1 cellular context compared by ENCODE assay signal in the genomic region with DNA sequence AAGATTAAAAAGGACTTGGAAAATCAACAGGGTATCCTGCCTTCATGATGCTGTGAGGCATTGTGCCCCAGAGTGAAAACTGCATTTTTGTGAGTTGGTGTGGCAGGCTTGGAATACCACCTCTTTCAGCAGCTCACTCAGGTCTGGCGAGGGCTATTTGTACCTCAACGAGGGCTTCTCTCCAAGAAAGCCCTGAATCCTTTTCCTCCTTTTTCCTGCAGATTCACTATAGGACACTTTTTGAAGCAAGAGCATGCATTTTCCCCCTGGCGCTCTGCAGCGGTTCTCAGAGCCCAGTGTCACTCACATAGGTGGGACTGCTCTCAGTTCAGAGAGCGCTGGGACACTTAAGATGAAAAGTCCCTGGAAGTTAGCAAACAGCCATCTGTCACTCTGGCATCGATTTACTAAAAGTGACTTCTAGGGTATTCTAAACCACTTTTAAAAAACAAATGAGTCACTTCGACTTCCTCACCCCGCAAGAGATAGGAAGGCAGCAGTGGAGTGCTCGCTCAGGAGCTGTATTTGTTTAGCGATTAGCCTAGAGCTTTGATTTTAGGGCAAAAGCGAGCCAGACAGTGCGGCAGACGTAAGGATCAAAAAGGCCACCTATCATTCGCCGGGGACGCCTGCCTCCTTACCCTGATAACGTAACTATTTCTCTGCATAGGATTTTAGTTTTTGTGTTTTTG.
TF ChIP-seq lines count a peak whose summit lies in the region.

No MANE protein-coding gene starts in this region.

TF ChIP-seq in HepG2, 621 proteins besides CTCF, POLR2A, EP300 and RAD21 (continued from another document and continues in another):
- TF ChIP-seq ZNF10 (CRISPR knock-in tag; IDR thresholded peaks at IDR 0.05; ENCODE audit: borderline replicate concordance, low read depth), result no peak
- no peak for TF ChIP-seq ZNF670 (CRISPR knock-in tag; IDR thresholded peaks at IDR 0.05; ENCODE audit: borderline replicate concordance)
- TF ChIP-seq, protein P1, sequence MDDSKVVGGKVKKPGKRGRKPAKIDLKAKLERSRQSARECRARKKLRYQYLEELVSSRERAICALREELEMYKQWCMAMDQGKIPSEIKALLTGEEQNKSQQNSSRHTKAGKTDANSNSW (CRISPR knock-in tag; IDR thresholded peaks at IDR 0.05; ENCODE audit: borderline replicate concordance), result no peak
- no peak for TF ChIP-seq EEA1 (CRISPR knock-in tag; IDR thresholded peaks at IDR 0.05; ENCODE audit: borderline replicate concordance)
- TF ChIP-seq, protein P2, sequence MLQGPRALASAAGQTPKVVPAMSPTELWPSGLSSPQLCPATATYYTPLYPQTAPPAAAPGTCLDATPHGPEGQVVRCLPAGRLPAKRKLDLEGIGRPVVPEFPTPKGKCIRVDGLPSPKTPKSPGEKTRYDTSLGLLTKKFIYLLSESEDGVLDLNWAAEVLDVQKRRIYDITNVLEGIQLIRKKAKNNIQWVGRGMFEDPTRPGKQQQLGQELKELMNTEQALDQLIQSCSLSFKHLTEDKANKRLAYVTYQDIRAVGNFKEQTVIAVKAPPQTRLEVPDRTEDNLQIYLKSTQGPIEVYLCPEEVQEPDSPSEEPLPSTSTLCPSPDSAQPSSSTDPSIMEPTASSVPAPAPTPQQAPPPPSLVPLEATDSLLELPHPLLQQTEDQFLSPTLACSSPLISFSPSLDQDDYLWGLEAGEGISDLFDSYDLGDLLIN (CRISPR knock-in tag; IDR thresholded peaks at IDR 0.05; ENCODE audit: borderline replicate concordance), result no peak
- TF ChIP-seq ZNF619 (CRISPR knock-in tag; IDR thresholded peaks at IDR 0.05), result no peak
- no peak for TF ChIP-seq WIZ (CRISPR knock-in tag; IDR thresholded peaks at IDR 0.05)
- TF ChIP-seq, protein P3, sequence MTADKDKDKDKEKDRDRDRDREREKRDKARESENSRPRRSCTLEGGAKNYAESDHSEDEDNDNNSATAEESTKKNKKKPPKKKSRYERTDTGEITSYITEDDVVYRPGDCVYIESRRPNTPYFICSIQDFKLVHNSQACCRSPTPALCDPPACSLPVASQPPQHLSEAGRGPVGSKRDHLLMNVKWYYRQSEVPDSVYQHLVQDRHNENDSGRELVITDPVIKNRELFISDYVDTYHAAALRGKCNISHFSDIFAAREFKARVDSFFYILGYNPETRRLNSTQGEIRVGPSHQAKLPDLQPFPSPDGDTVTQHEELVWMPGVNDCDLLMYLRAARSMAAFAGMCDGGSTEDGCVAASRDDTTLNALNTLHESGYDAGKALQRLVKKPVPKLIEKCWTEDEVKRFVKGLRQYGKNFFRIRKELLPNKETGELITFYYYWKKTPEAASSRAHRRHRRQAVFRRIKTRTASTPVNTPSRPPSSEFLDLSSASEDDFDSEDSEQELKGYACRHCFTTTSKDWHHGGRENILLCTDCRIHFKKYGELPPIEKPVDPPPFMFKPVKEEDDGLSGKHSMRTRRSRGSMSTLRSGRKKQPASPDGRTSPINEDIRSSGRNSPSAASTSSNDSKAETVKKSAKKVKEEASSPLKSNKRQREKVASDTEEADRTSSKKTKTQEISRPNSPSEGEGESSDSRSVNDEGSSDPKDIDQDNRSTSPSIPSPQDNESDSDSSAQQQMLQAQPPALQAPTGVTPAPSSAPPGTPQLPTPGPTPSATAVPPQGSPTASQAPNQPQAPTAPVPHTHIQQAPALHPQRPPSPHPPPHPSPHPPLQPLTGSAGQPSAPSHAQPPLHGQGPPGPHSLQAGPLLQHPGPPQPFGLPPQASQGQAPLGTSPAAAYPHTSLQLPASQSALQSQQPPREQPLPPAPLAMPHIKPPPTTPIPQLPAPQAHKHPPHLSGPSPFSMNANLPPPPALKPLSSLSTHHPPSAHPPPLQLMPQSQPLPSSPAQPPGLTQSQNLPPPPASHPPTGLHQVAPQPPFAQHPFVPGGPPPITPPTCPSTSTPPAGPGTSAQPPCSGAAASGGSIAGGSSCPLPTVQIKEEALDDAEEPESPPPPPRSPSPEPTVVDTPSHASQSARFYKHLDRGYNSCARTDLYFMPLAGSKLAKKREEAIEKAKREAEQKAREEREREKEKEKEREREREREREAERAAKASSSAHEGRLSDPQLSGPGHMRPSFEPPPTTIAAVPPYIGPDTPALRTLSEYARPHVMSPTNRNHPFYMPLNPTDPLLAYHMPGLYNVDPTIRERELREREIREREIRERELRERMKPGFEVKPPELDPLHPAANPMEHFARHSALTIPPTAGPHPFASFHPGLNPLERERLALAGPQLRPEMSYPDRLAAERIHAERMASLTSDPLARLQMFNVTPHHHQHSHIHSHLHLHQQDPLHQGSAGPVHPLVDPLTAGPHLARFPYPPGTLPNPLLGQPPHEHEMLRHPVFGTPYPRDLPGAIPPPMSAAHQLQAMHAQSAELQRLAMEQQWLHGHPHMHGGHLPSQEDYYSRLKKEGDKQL (CRISPR knock-in tag; IDR thresholded peaks at IDR 0.05; ENCODE audit: low read depth), result peak; percentile 86
- no peak for TF ChIP-seq SNRNP70 (IDR thresholded peaks at IDR 0.05; ENCODE audit: low read depth, low read length)
- no peak for TF ChIP-seq SOX6 (IDR thresholded peaks at IDR 0.05)
- TF ChIP-seq SOX6 (CRISPR knock-in tag; IDR thresholded peaks at IDR 0.05), result peak; percentile 86
- TF ChIP-seq SETDB1 (CRISPR knock-in tag; IDR thresholded peaks at IDR 0.05; ENCODE audit: borderline replicate concordance), result no peak
- TF ChIP-seq ZEB1 (IDR thresholded peaks at IDR 0.05; ENCODE audit: insufficient replicate concordance, low read depth), result no peak
- no peak for TF ChIP-seq RBM39 (IDR thresholded peaks at IDR 0.05; ENCODE audit: low read depth, low read length, poor library complexity, severe bottlenecking)
- TF ChIP-seq, protein P4, sequence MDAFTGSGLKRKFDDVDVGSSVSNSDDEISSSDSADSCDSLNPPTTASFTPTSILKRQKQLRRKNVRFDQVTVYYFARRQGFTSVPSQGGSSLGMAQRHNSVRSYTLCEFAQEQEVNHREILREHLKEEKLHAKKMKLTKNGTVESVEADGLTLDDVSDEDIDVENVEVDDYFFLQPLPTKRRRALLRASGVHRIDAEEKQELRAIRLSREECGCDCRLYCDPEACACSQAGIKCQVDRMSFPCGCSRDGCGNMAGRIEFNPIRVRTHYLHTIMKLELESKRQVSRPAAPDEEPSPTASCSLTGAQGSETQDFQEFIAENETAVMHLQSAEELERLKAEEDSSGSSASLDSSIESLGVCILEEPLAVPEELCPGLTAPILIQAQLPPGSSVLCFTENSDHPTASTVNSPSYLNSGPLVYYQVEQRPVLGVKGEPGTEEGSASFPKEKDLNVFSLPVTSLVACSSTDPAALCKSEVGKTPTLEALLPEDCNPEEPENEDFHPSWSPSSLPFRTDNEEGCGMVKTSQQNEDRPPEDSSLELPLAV (CRISPR knock-in tag; conservative IDR thresholded peaks at IDR 0.05; ENCODE audit: low read depth), result no peak
- no peak for TF ChIP-seq ZNF33A (CRISPR knock-in tag; IDR thresholded peaks at IDR 0.05; ENCODE audit: borderline replicate concordance)
- no peak for TF ChIP-seq ZNF776 (CRISPR knock-in tag; IDR thresholded peaks at IDR 0.05)
- TF ChIP-seq, protein P5, sequence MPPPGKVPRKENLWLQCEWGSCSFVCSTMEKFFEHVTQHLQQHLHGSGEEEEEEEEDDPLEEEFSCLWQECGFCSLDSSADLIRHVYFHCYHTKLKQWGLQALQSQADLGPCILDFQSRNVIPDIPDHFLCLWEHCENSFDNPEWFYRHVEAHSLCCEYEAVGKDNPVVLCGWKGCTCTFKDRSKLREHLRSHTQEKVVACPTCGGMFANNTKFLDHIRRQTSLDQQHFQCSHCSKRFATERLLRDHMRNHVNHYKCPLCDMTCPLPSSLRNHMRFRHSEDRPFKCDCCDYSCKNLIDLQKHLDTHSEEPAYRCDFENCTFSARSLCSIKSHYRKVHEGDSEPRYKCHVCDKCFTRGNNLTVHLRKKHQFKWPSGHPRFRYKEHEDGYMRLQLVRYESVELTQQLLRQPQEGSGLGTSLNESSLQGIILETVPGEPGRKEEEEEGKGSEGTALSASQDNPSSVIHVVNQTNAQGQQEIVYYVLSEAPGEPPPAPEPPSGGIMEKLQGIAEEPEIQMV (CRISPR knock-in tag; IDR thresholded peaks at IDR 0.05; ENCODE audit: low read depth), result no peak
- TF ChIP-seq NPAS2 (CRISPR knock-in tag; IDR thresholded peaks at IDR 0.05; ENCODE audit: borderline replicate concordance), result no peak
- TF ChIP-seq ZBTB21 (CRISPR knock-in tag; IDR thresholded peaks at IDR 0.05), result peak; percentile 64; the same call in 1 of the 2 replicates
- TF ChIP-seq, protein P6, sequence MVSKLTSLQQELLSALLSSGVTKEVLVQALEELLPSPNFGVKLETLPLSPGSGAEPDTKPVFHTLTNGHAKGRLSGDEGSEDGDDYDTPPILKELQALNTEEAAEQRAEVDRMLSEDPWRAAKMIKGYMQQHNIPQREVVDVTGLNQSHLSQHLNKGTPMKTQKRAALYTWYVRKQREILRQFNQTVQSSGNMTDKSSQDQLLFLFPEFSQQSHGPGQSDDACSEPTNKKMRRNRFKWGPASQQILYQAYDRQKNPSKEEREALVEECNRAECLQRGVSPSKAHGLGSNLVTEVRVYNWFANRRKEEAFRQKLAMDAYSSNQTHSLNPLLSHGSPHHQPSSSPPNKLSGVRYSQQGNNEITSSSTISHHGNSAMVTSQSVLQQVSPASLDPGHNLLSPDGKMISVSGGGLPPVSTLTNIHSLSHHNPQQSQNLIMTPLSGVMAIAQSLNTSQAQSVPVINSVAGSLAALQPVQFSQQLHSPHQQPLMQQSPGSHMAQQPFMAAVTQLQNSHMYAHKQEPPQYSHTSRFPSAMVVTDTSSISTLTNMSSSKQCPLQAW (CRISPR knock-in tag; IDR thresholded peaks at IDR 0.05), result peak; percentile 77
- TF ChIP-seq SP1 (IDR thresholded peaks at IDR 0.05), result no peak
- no peak for TF ChIP-seq SP1 (CRISPR knock-in tag; IDR thresholded peaks at IDR 0.05)
- peak; percentile 94; the same call in 1 of the 2 replicates for TF ChIP-seq PPARG (CRISPR knock-in tag; conservative IDR thresholded peaks at IDR 0.05)
- TF ChIP-seq ZNF430 (CRISPR knock-in tag; IDR thresholded peaks at IDR 0.05), result no peak
- TF ChIP-seq, protein P7, sequence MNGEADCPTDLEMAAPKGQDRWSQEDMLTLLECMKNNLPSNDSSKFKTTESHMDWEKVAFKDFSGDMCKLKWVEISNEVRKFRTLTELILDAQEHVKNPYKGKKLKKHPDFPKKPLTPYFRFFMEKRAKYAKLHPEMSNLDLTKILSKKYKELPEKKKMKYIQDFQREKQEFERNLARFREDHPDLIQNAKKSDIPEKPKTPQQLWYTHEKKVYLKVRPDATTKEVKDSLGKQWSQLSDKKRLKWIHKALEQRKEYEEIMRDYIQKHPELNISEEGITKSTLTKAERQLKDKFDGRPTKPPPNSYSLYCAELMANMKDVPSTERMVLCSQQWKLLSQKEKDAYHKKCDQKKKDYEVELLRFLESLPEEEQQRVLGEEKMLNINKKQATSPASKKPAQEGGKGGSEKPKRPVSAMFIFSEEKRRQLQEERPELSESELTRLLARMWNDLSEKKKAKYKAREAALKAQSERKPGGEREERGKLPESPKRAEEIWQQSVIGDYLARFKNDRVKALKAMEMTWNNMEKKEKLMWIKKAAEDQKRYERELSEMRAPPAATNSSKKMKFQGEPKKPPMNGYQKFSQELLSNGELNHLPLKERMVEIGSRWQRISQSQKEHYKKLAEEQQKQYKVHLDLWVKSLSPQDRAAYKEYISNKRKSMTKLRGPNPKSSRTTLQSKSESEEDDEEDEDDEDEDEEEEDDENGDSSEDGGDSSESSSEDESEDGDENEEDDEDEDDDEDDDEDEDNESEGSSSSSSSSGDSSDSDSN (CRISPR knock-in tag; IDR thresholded peaks at IDR 0.05), result no peak
- no peak for TF ChIP-seq HNRNPLL (IDR thresholded peaks at IDR 0.05; ENCODE audit: low read depth, low read length, poor library complexity, severe bottlenecking)
- peak; percentile 85 for TF ChIP-seq MED1 (CRISPR knock-in tag; IDR thresholded peaks at IDR 0.05)
- TF ChIP-seq YEATS4 (CRISPR knock-in tag; IDR thresholded peaks at IDR 0.05; ENCODE audit: borderline replicate concordance), result peak; percentile 51; the same call in 1 of the 2 replicates
- no peak for TF ChIP-seq ZNF782 (CRISPR knock-in tag; IDR thresholded peaks at IDR 0.05; ENCODE audit: borderline replicate concordance)
- TF ChIP-seq ARNT (IDR thresholded peaks at IDR 0.05), result no peak
- TF ChIP-seq, protein P8, sequence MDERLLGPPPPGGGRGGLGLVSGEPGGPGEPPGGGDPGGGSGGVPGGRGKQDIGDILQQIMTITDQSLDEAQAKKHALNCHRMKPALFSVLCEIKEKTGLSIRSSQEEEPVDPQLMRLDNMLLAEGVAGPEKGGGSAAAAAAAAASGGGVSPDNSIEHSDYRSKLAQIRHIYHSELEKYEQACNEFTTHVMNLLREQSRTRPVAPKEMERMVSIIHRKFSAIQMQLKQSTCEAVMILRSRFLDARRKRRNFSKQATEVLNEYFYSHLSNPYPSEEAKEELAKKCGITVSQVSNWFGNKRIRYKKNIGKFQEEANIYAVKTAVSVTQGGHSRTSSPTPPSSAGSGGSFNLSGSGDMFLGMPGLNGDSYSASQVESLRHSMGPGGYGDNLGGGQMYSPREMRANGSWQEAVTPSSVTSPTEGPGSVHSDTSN (CRISPR knock-in tag; IDR thresholded peaks at IDR 0.05), result peak; percentile 77
- TF ChIP-seq, protein P9, sequence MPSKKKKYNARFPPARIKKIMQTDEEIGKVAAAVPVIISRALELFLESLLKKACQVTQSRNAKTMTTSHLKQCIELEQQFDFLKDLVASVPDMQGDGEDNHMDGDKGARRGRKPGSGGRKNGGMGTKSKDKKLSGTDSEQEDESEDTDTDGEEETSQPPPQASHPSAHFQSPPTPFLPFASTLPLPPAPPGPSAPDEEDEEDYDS (CRISPR knock-in tag; IDR thresholded peaks at IDR 0.05), result no peak
- no peak for TF ChIP-seq ATF7-NPFF (CRISPR knock-in tag; IDR thresholded peaks at IDR 0.05; ENCODE audit: low read depth)
- TF ChIP-seq, protein P10, sequence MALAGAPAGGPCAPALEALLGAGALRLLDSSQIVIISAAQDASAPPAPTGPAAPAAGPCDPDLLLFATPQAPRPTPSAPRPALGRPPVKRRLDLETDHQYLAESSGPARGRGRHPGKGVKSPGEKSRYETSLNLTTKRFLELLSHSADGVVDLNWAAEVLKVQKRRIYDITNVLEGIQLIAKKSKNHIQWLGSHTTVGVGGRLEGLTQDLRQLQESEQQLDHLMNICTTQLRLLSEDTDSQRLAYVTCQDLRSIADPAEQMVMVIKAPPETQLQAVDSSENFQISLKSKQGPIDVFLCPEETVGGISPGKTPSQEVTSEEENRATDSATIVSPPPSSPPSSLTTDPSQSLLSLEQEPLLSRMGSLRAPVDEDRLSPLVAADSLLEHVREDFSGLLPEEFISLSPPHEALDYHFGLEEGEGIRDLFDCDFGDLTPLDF (CRISPR knock-in tag; IDR thresholded peaks at IDR 0.05), result no peak
- TF ChIP-seq TSC22D2 (CRISPR knock-in tag; IDR thresholded peaks at IDR 0.05; ENCODE audit: borderline replicate concordance), result no peak
- TF ChIP-seq HOXA5 (CRISPR knock-in tag; IDR thresholded peaks at IDR 0.05), result peak; percentile 39
- no peak for TF ChIP-seq TP53 (CRISPR knock-in tag; conservative IDR thresholded peaks at IDR 0.05)
- TF ChIP-seq, protein P11, sequence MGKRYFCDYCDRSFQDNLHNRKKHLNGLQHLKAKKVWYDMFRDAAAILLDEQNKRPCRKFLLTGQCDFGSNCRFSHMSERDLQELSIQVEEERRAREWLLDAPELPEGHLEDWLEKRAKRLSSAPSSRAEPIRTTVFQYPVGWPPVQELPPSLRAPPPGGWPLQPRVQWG (CRISPR knock-in tag; IDR thresholded peaks at IDR 0.05; ENCODE audit: borderline replicate concordance, low read depth), result no peak
- no peak for TF ChIP-seq RBAK (CRISPR knock-in tag; IDR thresholded peaks at IDR 0.05)
- TF ChIP-seq MAFK (conservative IDR thresholded peaks at IDR 0.05 in 1 of 2, IDR thresholded peaks at IDR 0.05 in 1 of 2; ENCODE audit: low read length in 2 of 2), result no peak
- no peak for TF ChIP-seq ZNF33B (CRISPR knock-in tag; IDR thresholded peaks at IDR 0.05)
- TF ChIP-seq, protein P12, sequence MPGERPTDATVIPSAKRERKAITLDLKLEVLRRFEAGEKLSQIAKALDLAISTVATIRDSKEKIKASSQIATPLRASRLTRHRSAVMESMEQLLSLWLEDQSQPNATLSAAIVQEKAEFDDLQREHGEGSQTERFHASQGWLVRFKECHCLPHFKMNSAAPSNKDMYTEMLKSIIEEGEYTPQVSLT (CRISPR knock-in tag; IDR thresholded peaks at IDR 0.05; ENCODE audit: borderline replicate concordance, low read depth), result no peak
- TF ChIP-seq SMAD9 (CRISPR knock-in tag; IDR thresholded peaks at IDR 0.05), result no peak
